Comparison of ENCODE assay signal across 1 cellular context in the genomic region with DNA sequence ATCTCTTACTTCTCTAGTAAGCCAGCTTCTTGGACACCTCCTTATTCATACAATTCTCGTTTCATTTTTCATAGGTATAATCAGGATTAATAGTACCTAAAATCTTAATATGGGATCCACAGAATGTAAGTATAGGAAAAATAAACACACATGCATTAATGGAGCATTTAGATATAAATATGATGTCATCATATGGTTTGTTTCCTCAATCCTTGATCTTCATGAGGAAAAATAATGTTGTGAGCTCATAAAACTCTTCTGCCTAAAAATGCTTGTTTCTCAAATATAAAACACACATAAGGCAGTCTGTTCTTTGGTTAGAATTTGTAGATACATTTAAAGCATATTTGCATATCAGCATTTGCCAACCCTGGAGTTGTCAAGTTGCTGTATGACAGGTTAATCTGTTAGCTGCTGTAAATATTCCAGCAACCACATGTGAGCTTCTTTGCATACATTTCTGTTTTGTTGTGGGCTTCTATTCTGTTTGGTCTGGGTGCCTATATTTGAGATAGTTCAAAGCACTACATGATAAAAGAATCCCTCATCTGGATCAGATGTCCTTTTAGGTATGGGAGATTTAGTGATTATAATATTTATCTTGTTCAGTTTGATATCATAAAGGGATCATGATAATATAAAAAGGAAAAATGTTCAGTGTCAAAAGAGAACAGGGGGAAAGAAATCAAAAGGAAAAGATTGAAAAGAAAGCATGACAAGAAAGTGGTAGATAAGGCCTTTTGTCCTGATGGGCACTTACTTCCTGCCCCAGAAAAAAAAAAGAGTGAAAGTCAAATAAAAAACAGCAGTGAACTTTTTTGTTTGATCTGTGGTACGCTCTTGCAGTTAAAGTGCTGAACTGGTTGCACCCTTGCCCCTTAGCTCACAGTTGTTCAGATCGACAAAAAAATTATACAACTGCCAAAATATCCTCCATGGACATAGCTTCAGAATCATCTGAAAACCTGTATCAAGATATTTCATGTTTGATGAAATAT.
A peak's percentile ranks its signal among the peaks of the same experiment; 100 is the strongest.
TF ChIP-seq lines count a peak whose summit lies in the region.

No MANE protein-coding gene starts in this region.

TF ChIP-seq in HepG2, 621 proteins besides CTCF, POLR2A, EP300 and RAD21 (continued from another document and continues in another):
- TF ChIP-seq, protein P1, sequence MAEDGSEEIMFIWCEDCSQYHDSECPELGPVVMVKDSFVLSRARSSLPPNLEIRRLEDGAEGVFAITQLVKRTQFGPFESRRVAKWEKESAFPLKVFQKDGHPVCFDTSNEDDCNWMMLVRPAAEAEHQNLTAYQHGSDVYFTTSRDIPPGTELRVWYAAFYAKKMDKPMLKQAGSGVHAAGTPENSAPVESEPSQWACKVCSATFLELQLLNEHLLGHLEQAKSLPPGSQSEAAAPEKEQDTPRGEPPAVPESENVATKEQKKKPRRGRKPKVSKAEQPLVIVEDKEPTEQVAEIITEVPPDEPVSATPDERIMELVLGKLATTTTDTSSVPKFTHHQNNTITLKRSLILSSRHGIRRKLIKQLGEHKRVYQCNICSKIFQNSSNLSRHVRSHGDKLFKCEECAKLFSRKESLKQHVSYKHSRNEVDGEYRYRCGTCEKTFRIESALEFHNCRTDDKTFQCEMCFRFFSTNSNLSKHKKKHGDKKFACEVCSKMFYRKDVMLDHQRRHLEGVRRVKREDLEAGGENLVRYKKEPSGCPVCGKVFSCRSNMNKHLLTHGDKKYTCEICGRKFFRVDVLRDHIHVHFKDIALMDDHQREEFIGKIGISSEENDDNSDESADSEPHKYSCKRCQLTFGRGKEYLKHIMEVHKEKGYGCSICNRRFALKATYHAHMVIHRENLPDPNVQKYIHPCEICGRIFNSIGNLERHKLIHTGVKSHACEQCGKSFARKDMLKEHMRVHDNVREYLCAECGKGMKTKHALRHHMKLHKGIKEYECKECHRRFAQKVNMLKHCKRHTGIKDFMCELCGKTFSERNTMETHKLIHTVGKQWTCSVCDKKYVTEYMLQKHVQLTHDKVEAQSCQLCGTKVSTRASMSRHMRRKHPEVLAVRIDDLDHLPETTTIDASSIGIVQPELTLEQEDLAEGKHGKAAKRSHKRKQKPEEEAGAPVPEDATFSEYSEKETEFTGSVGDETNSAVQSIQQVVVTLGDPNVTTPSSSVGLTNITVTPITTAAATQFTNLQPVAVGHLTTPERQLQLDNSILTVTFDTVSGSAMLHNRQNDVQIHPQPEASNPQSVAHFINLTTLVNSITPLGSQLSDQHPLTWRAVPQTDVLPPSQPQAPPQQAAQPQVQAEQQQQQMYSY (CRISPR knock-in tag; IDR thresholded peaks at IDR 0.05) = no peak
- TF ChIP-seq, protein P2, sequence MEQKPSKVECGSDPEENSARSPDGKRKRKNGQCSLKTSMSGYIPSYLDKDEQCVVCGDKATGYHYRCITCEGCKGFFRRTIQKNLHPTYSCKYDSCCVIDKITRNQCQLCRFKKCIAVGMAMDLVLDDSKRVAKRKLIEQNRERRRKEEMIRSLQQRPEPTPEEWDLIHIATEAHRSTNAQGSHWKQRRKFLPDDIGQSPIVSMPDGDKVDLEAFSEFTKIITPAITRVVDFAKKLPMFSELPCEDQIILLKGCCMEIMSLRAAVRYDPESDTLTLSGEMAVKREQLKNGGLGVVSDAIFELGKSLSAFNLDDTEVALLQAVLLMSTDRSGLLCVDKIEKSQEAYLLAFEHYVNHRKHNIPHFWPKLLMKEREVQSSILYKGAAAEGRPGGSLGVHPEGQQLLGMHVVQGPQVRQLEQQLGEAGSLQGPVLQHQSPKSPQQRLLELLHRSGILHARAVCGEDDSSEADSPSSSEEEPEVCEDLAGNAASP (CRISPR knock-in tag; IDR thresholded peaks at IDR 0.05; ENCODE audit: borderline replicate concordance) = peak; percentile 89
- TF ChIP-seq, protein P3, sequence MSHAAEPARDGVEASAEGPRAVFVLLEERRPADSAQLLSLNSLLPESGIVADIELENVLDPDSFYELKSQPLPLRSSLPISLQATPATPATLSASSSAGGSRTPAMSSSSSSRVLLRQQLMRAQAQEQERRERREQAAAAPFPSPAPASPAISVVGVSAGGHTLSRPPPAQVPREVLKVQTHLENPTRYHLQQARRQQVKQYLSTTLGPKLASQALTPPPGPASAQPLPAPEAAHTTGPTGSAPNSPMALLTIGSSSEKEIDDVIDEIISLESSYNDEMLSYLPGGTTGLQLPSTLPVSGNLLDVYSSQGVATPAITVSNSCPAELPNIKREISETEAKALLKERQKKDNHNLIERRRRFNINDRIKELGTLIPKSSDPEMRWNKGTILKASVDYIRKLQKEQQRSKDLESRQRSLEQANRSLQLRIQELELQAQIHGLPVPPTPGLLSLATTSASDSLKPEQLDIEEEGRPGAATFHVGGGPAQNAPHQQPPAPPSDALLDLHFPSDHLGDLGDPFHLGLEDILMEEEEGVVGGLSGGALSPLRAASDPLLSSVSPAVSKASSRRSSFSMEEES (CRISPR knock-in tag; IDR thresholded peaks at IDR 0.05) = peak; percentile 25; the same call in 1 of the 2 replicates
- TF ChIP-seq EEA1 (CRISPR knock-in tag; IDR thresholded peaks at IDR 0.05; ENCODE audit: borderline replicate concordance) (no peak), PCBP2 (optimal IDR thresholded peaks at IDR 0.05; ENCODE audit: low read depth, low read length, poor library complexity, severe bottlenecking) (no peak), ZNF550 (CRISPR knock-in tag; IDR thresholded peaks at IDR 0.05; ENCODE audit: borderline replicate concordance) (no peak), ZNF382 (CRISPR knock-in tag; IDR thresholded peaks at IDR 0.05; ENCODE audit: borderline replicate concordance) (no peak), CBFB (CRISPR knock-in tag; IDR thresholded peaks at IDR 0.05) (peak; percentile 55; the same call in 1 of the 2 replicates), ZNF768 (CRISPR knock-in tag; IDR thresholded peaks at IDR 0.05) (no peak), TBX2 (CRISPR knock-in tag; IDR thresholded peaks at IDR 0.05; ENCODE audit: borderline replicate concordance) (peak; percentile 76), ZNF160 (CRISPR knock-in tag; IDR thresholded peaks at IDR 0.05) (no peak), GATAD2A (CRISPR knock-in tag; IDR thresholded peaks at IDR 0.05) (peak; percentile 80), ZNF879 (CRISPR knock-in tag; IDR thresholded peaks at IDR 0.05) (no peak), ZNF3 (CRISPR knock-in tag; IDR thresholded peaks at IDR 0.05) (no peak), ZNF83 (CRISPR knock-in tag; IDR thresholded peaks at IDR 0.05; ENCODE audit: borderline replicate concordance) (no peak), NCOA2 (CRISPR knock-in tag; IDR thresholded peaks at IDR 0.05) (peak; percentile 86), SPEN (CRISPR knock-in tag; IDR thresholded peaks at IDR 0.05; ENCODE audit: low read depth) (no peak), HHEX (CRISPR knock-in tag; IDR thresholded peaks at IDR 0.05) (peak; percentile 46; the same call in 1 of the 2 replicates), NFIC (IDR thresholded peaks at IDR 0.05; ENCODE audit: low read length) (peak; percentile 89; the same call in 1 of the 2 replicates), NCOA5 (CRISPR knock-in tag; IDR thresholded peaks at IDR 0.05) (no peak), NPAS2 (CRISPR knock-in tag; IDR thresholded peaks at IDR 0.05; ENCODE audit: borderline replicate concordance) (no peak), MAFK (conservative IDR thresholded peaks at IDR 0.05 in 1 of 2, IDR thresholded peaks at IDR 0.05 in 1 of 2; ENCODE audit: low read length in 2 of 2) (peak in 1 of 2 experiments; percentile 0; a peak in 1 of 4 replicates), PAF1 (CRISPR knock-in tag; IDR thresholded peaks at IDR 0.05) (no peak), DNMT1 (CRISPR knock-in tag; IDR thresholded peaks at IDR 0.05) (no peak), ZNF614 (CRISPR knock-in tag; IDR thresholded peaks at IDR 0.05; ENCODE audit: borderline replicate concordance) (0 out of 2 replicates have a peak, but pooled peaks have one; percentile 17), ZFYVE20 (CRISPR knock-in tag; IDR thresholded peaks at IDR 0.05; ENCODE audit: borderline replicate concordance, low read depth) (no peak), ZNF776 (CRISPR knock-in tag; IDR thresholded peaks at IDR 0.05) (no peak), ERF (CRISPR knock-in tag; IDR thresholded peaks at IDR 0.05) (0 out of 2 replicates have a peak, but pooled peaks have one; percentile 52)
- TF ChIP-seq, protein P4, sequence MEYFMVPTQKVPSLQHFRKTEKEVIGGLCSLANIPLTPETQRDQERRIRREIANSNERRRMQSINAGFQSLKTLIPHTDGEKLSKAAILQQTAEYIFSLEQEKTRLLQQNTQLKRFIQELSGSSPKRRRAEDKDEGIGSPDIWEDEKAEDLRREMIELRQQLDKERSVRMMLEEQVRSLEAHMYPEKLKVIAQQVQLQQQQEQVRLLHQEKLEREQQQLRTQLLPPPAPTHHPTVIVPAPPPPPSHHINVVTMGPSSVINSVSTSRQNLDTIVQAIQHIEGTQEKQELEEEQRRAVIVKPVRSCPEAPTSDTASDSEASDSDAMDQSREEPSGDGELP (IDR thresholded peaks at IDR 0.05; ENCODE audit: borderline replicate concordance, low read depth) = no peak; the same call in 1 of the 2 replicates
- TF ChIP-seq, protein P5, sequence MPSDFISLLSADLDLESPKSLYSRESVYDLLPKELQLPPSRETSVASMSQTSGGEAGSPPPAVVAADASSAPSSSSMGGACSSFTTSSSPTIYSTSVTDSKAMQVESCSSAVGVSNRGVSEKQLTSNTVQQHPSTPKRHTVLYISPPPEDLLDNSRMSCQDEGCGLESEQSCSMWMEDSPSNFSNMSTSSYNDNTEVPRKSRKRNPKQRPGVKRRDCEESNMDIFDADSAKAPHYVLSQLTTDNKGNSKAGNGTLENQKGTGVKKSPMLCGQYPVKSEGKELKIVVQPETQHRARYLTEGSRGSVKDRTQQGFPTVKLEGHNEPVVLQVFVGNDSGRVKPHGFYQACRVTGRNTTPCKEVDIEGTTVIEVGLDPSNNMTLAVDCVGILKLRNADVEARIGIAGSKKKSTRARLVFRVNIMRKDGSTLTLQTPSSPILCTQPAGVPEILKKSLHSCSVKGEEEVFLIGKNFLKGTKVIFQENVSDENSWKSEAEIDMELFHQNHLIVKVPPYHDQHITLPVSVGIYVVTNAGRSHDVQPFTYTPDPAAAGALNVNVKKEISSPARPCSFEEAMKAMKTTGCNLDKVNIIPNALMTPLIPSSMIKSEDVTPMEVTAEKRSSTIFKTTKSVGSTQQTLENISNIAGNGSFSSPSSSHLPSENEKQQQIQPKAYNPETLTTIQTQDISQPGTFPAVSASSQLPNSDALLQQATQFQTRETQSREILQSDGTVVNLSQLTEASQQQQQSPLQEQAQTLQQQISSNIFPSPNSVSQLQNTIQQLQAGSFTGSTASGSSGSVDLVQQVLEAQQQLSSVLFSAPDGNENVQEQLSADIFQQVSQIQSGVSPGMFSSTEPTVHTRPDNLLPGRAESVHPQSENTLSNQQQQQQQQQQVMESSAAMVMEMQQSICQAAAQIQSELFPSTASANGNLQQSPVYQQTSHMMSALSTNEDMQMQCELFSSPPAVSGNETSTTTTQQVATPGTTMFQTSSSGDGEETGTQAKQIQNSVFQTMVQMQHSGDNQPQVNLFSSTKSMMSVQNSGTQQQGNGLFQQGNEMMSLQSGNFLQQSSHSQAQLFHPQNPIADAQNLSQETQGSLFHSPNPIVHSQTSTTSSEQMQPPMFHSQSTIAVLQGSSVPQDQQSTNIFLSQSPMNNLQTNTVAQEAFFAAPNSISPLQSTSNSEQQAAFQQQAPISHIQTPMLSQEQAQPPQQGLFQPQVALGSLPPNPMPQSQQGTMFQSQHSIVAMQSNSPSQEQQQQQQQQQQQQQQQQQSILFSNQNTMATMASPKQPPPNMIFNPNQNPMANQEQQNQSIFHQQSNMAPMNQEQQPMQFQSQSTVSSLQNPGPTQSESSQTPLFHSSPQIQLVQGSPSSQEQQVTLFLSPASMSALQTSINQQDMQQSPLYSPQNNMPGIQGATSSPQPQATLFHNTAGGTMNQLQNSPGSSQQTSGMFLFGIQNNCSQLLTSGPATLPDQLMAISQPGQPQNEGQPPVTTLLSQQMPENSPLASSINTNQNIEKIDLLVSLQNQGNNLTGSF (CRISPR knock-in tag; IDR thresholded peaks at IDR 0.05) = no peak
- TF ChIP-seq, protein P6, sequence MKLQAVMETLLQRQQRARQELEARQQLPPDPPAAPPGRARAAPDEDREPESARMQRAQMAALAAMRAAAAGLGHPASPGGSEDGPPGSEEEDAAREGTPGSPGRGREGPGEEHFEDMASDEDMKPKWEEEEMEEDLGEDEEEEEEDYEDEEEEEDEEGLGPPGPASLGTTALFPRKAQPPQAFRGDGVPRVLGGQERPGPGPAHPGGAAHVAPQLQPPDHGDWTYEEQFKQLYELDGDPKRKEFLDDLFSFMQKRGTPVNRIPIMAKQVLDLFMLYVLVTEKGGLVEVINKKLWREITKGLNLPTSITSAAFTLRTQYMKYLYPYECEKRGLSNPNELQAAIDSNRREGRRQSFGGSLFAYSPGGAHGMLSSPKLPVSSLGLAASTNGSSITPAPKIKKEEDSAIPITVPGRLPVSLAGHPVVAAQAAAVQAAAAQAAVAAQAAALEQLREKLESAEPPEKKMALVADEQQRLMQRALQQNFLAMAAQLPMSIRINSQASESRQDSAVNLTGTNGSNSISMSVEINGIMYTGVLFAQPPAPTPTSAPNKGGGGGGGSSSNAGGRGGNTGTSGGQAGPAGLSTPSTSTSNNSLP (IDR thresholded peaks at IDR 0.05; ENCODE audit: low read depth, low read length) = peak; percentile 50
